In genomic region chr3:159669753-159670152, GRCh38 we compare ENCODE assay signal across 14 cellular contexts.
A peak's percentile ranks its signal among the peaks of the same experiment; 100 is the strongest.
DNase-seq lines count a peak whose midpoint lies in the region; ATAC-seq, FAIRE-seq and TF ChIP-seq lines count a peak whose summit lies in the region.
"Had no signal": no experiment of that assay in that cellular context is flagged by ENCODE, and none has a peak within 500 bp of the region (broad histone marks: within the 10 kb centered on the region; RNA-seq: fewer than 3 reads in every experiment).

No MANE protein-coding gene starts in this region.

- 66% methylated on average over 6 of the region's 6 CpGs for WGBS in thyroid gland, 2 donors
- 38 to 47% methylated on average over 2 to 5 of the region's 6 CpGs for WGBS in gastroesophageal sphincter (ENCODE audit: low coverage in 1 of 2), 2 donors
- WGBS in mammary epithelial cell (ENCODE audit: low coverage, missing lambda C conversion rate): 67% methylated on average over 6 of the region's 6 CpGs

- dilution Hi-C loops in mammary epithelial cell (cut with HindIII; ENCODE audit: low sequenced_read_pairs): no loop called here

- no peak for TF ChIP-seq POLR2A in gastrocnemius medialis (IDR thresholded peaks at IDR 0.05)
- no peak for TF ChIP-seq POLR2A in thyroid gland (IDR thresholded peaks at IDR 0.05)
- no peak for TF ChIP-seq POLR2A in gastroesophageal sphincter (IDR thresholded peaks at IDR 0.05)

- no peaks in the 10 kb centered on the region for H3K79me2 ChIP-seq in mammary epithelial cell (ENCODE audit: insufficient read depth, low read length)

- H3K36me3 ChIP-seq in kidney (ENCODE audit: control insufficient read depth in 1 of 2, insufficient read depth in 2 of 2, low read length in 2 of 2): no peaks in the 10 kb centered on the region
- no peaks in the 10 kb centered on the region for H3K36me3 ChIP-seq in gastrocnemius medialis
- no peaks in the 10 kb centered on the region for H3K36me3 ChIP-seq in thyroid gland
- H3K36me3 ChIP-seq in gastroesophageal sphincter: no peaks in the 10 kb centered on the region
- no peaks in the 10 kb centered on the region for H3K36me3 ChIP-seq in mammary epithelial cell (ENCODE audit: insufficient read depth, low read length)
- H3K36me3 ChIP-seq: BLaER1 had no signal

- no peak overlapping the region for H2AFZ ChIP-seq in mammary epithelial cell (ENCODE audit: low read depth, low read length)

- H3K9me3 ChIP-seq in kidney (ENCODE audit: control insufficient read depth in 1 of 2, low read length in 2 of 2): no peaks in the 10 kb centered on the region
- H3K9me3 ChIP-seq in gastrocnemius medialis: no peaks in the 10 kb centered on the region
- no peaks in the 10 kb centered on the region for H3K9me3 ChIP-seq in thyroid gland
- H3K9me3 ChIP-seq in gastroesophageal sphincter: no peaks in the 10 kb centered on the region
- no peaks in the 10 kb centered on the region for H3K9me3 ChIP-seq in mammary epithelial cell (replicated peaks; ENCODE audit: insufficient read depth, low read length)
- H3K9me3 ChIP-seq: BLaER1 had no signal

- FAIRE-seq in kidney (lab: Jason Lieb, UNC): no peak

- peak; percentile 11 for DNase-seq in HK-2 (ENCODE audit: unreplicated experiment)
- peak; percentile 66 for DNase-seq in astrocyte of the spinal cord (ENCODE audit: low read depth, low spot score)
- DNase-seq in kidney: no peak
- no peak for DNase-seq in gastrocnemius medialis
- DNase-seq in thyroid gland: no peak
- DNase-seq in RWPE1 (ENCODE audit: low spot score): no peak
- no peak for DNase-seq in mammary epithelial cell
- DNase-seq: activated CD4-positive, alpha-beta T cell treated with anti-CD3 and anti-CD28 coated beads for 36 hours; NCI-H748 treated with DMSO at 0.1 percent for 48 hours; T-helper 17 cell had no signal

- in situ Hi-C loops in astrocyte of the spinal cord (cut with HindIII; ENCODE audit: low sequenced_read_pairs): no loop called here
- in situ Hi-C loops in gastrocnemius medialis (cut with MboI; ENCODE audit: low sequenced_read_pairs in 4 of 4): no loop called here
- in situ Hi-C loops in mammary epithelial cell (cut with MboI; ENCODE audit: low sequenced_read_pairs in 2 of 2): no loop called here

- no peak for TF ChIP-seq CTCF in astrocyte of the spinal cord (IDR thresholded peaks at IDR 0.05; ENCODE audit: low read depth, low read length)
- TF ChIP-seq CTCF in kidney (IDR thresholded peaks at IDR 0.05; ENCODE audit: borderline replicate concordance, extremely low read depth, insufficient read depth): no peak
- TF ChIP-seq CTCF in gastrocnemius medialis (IDR thresholded peaks at IDR 0.05 in 4 of 5, conservative IDR thresholded peaks at IDR 0.05 in 1 of 5): no peak
- no peak for TF ChIP-seq CTCF in thyroid gland (IDR thresholded peaks at IDR 0.05)
- no peak for TF ChIP-seq CTCF in RWPE1 (conservative IDR thresholded peaks at IDR 0.05; ENCODE audit: low read depth)
- TF ChIP-seq CTCF in gastroesophageal sphincter (IDR thresholded peaks at IDR 0.05): no peak
- no peak for TF ChIP-seq CTCF in mammary epithelial cell (conservative IDR thresholded peaks at IDR 0.05 in 1 of 2, IDR thresholded peaks at IDR 0.05 in 1 of 2; ENCODE audit: extremely low read depth in 1 of 2, insufficient read depth in 1 of 2, low read depth in 1 of 2, low read length in 2 of 2)

- no TSS peak for BruUV-seq in mammary epithelial cell (replicated peaks; lab: Mats Ljungman, UMichigan)

- H3K4me3 ChIP-seq in astrocyte of the spinal cord (ENCODE audit: low read depth, low read length) (no peak overlapping the region), kidney (ENCODE audit: low read length in 2 of 2) (no peak overlapping the region), gastrocnemius medialis (no peak overlapping the region), thyroid gland (replicated peaks in 1 of 3) (no peak overlapping the region), gastroesophageal sphincter (no peak overlapping the region), mammary epithelial cell (replicated peaks in 1 of 3; ENCODE audit: insufficient read depth in 1 of 3, low read depth in 2 of 3, low read length in 3 of 3) (no peak overlapping the region)
- H3K4me3 ChIP-seq: BLaER1 had no signal

- H3K27ac ChIP-seq in kidney (ENCODE audit: low read depth in 2 of 2, low read length in 2 of 2) (peak overlapping the region; percentile 61 to 81), gastrocnemius medialis (peak overlapping the region; percentile 13 to 43 (median 36)), thyroid gland (no peak overlapping the region), RWPE1 (no peak overlapping the region), gastroesophageal sphincter (no peak overlapping the region), mammary epithelial cell (ENCODE audit: insufficient read depth, low read depth, low read length) (no peak overlapping the region)
- H3K27ac ChIP-seq: BLaER1 had no signal

- no peak overlapping the region for H3K4me2 ChIP-seq in mammary epithelial cell (ENCODE audit: insufficient read depth, low read depth, low read length)
- H3K4me2 ChIP-seq: BLaER1 had no signal

- H3K4me1 ChIP-seq in kidney (ENCODE audit: control insufficient read depth in 1 of 2, insufficient read depth in 1 of 2, low read depth in 1 of 2, low read length in 2 of 2): peaks cover 3 to 29% of the 10 kb centered on the region in 2 donors
- peaks cover 0 to 5% of the 10 kb centered on the region in 2 donors for H3K4me1 ChIP-seq in gastrocnemius medialis
- H3K4me1 ChIP-seq in thyroid gland: no peaks in the 10 kb centered on the region
- H3K4me1 ChIP-seq in gastroesophageal sphincter: peaks cover 0 to 4% (median 0%) of the 10 kb centered on the region in 3 donors
- H3K4me1 ChIP-seq in mammary epithelial cell (ENCODE audit: insufficient read depth, low read length): peaks cover 20% of the 10 kb centered on the region
- H3K4me1 ChIP-seq: BLaER1 had no signal

- CTCF ChIA-PET in RWPE1 (lab: Yijun Ruan, JAX) (interaction anchor here (0.6 kb wide), 1 partner anchor 85 kb away, joined by 3 read pairs; no protein-coding TSS in a partner anchor), mammary epithelial cell (lab: Charles Lee; ENCODE audit: low non-redundant PET) (no interaction called here)

- H3K27me3 ChIP-seq in gastrocnemius medialis (no peaks in the 10 kb centered on the region), thyroid gland (no peaks in the 10 kb centered on the region), gastroesophageal sphincter (no peaks in the 10 kb centered on the region), mammary epithelial cell (ENCODE audit: insufficient read depth, low read length) (no peaks in the 10 kb centered on the region)
- H3K27me3 ChIP-seq: BLaER1 had no signal

- POLR2A ChIA-PET in RWPE1 (lab: Yijun Ruan, JAX; ENCODE audit: low non-redundant PET): no interaction called here

- H4K20me1 ChIP-seq in mammary epithelial cell (ENCODE audit: insufficient read depth, low read length): no peaks in the 10 kb centered on the region
- H4K20me1 ChIP-seq: BLaER1 had no signal

- intact Hi-C loops in kidney (cut with DNase I) (no loop called here), gastrocnemius medialis (cut with DNase I; ENCODE audit: low total_unique reads) (no loop called here), thyroid gland (cut with DNase I) (no loop called here), mammary epithelial cell (cut with micrococcal nuclease) (loop anchor here (5.0 kb wide), 1 partner anchor 93 kb away; no protein-coding TSS in a partner anchor)

- no peak for TF ChIP-seq EP300 in gastroesophageal sphincter (IDR thresholded peaks at IDR 0.05)

- H3K9ac ChIP-seq in kidney (ENCODE audit: low read length in 2 of 2) (no peak overlapping the region), mammary epithelial cell (ENCODE audit: insufficient read depth, low read length) (no peak overlapping the region)
- H3K9ac ChIP-seq: BLaER1 had no signal

- ATAC-seq in gastrocnemius medialis (no peak), gastroesophageal sphincter (no peak)
- ATAC-seq: activated CD4-positive, alpha-beta T cell treated with anti-CD3 and anti-CD28 coated beads for 36 hours; Panc1; stimulated activated effector memory CD8-positive, alpha-beta T cell treated with anti-CD3 and anti-CD28 coated beads, Interleukin-12 subunit alpha, Interleukin-12 subunit beta, amount 100 ng/mL, for 72 hours; T-helper 17 cell had no signal

Comparison
In these comparisons a context has a peak if more than half of its experiments do, and no peak if none do; other contexts are left out.
1. DNase-seq: peak in HK-2 (single experiment) and astrocyte of the spinal cord (single experiment); none in kidney (single experiment), gastrocnemius medialis (0 of 2), thyroid gland (0 of 2), RWPE1 (single experiment) and mammary epithelial cell (single experiment).
2. H3K27ac ChIP-seq: peak in kidney (2 of 2) and gastrocnemius medialis (4 of 4); none in thyroid gland (0 of 3), RWPE1 (single experiment), gastroesophageal sphincter (0 of 4) and mammary epithelial cell (single experiment).